ENCODE assay signal across 20 cellular contexts in genomic region chr5:102018279-102018678, GRCh38.
DNase-seq lines count a peak whose midpoint lies in the region; ATAC-seq and TF ChIP-seq lines count a peak whose summit lies in the region.
"Had no signal": no experiment of that assay in that cellular context is flagged by ENCODE, and none has a peak within 500 bp of the region (broad histone marks: within the 10 kb centered on the region; RNA-seq: fewer than 3 reads in every experiment).

No MANE protein-coding gene starts in this region.

- H3K36me3 Mint-ChIP-seq in H9 (ENCODE audit: insufficient read depth in 1 of 3, low read depth in 3 of 3): no peaks in the 10 kb centered on the region; a peak in 1 of 7 replicates
- H3K36me3 Mint-ChIP-seq in WTC11: no peaks in the 10 kb centered on the region
- H3K36me3 Mint-ChIP-seq in endodermal cell (ENCODE audit: low read depth): no peaks in the 10 kb centered on the region
- H3K36me3 Mint-ChIP-seq: CD14-positive monocyte; CD8-positive, alpha-beta memory T cell had no signal

- no peak overlapping the region for H3K4ac ChIP-seq in H9 (ENCODE audit: low read depth, low read length)

- H3K4me3 Mint-ChIP-seq in H9 (no peak overlapping the region; a peak in 1 of 5 replicates), WTC11 (no peak overlapping the region), endodermal cell (peak overlapping the region; percentile 27)
- no peak overlapping the region for H3K4me3 Mint-ChIP-seq in stimulated activated naive CD8-positive, alpha-beta T cell treated with anti-CD3 and anti-CD28 coated beads, Interleukin-15, amount 100 ng/mL, for 72 hours
- H3K4me3 Mint-ChIP-seq: CD14-positive monocyte; CD4-positive, alpha-beta T cell; CD8-positive, alpha-beta memory T cell had no signal

- WGBS in H9 (ENCODE audit: extremely low coverage, insufficient read length, low lambda C conversion rate): no CpG with 5 or more reads among the region's 7 CpGs
- 82 to 100% methylated on average over 1 to 7 of the region's 7 CpGs for WGBS in endodermal cell (ENCODE audit: insufficient coverage in 1 of 2, insufficient read length in 1 of 2), 2 experiments

- H3K27me3 ChIP-seq in H9 (ENCODE audit: insufficient read depth, low read length) (no peaks in the 10 kb centered on the region), endodermal cell (ENCODE audit: control insufficient read depth, insufficient read depth, low read length, poor library complexity, severe bottlenecking) (no peaks in the 10 kb centered on the region)
- H3K27me3 ChIP-seq: BE2C; BLaER1 treated with 17β-estradiol and CSF1 and Interleukin-3, amounts not matched to agents 10 nM and 100 nM had no signal

- H3K18ac ChIP-seq in H9 (ENCODE audit: insufficient read length, low read depth, low read length): no peak overlapping the region

- no peak overlapping the region for H3K27ac ChIP-seq in H9 (ENCODE audit: insufficient read length, low read depth, low read length)
- no peak overlapping the region for H3K27ac ChIP-seq in endodermal cell (ENCODE audit: low read depth, low read length)
- H3K27ac ChIP-seq: A549; BLaER1 treated with 17β-estradiol and CSF1 and Interleukin-3, amounts not matched to agents 10 nM and 100 nM; GM23248 had no signal

- H3K4me3 ChIP-seq in endodermal cell (ENCODE audit: low read length): no peak overlapping the region
- H3K4me3 ChIP-seq: A549; BLaER1 treated with 17β-estradiol and CSF1 and Interleukin-3, amounts not matched to agents 10 nM and 100 nM; GM23248 had no signal

- peaks cover 1% of the 10 kb centered on the region; the same call in 1 of the 2 replicates for H3K27me3 Mint-ChIP-seq in H9 (ENCODE audit: low read depth)
- H3K27me3 Mint-ChIP-seq in WTC11 (ENCODE audit: low read depth): no peaks in the 10 kb centered on the region; the same call in 1 of the 2 replicates
- no peaks in the 10 kb centered on the region for H3K27me3 Mint-ChIP-seq in endodermal cell (ENCODE audit: insufficient read depth)
- no peaks in the 10 kb centered on the region for H3K27me3 Mint-ChIP-seq in stimulated activated naive CD8-positive, alpha-beta T cell treated with anti-CD3 and anti-CD28 coated beads, Interleukin-15, amount 100 ng/mL, for 72 hours
- H3K27me3 Mint-ChIP-seq: CD4-positive, alpha-beta T cell had no signal

- no peak overlapping the region for H3T11ph ChIP-seq in H9 (ENCODE audit: low read length)

- H2BK120ac ChIP-seq in H9 (ENCODE audit: low read depth, low read length, poor library complexity, severe bottlenecking): no peak overlapping the region

- no peaks in the 10 kb centered on the region for H4K20me1 ChIP-seq in H9 (ENCODE audit: control insufficient read depth, insufficient read depth, insufficient read length)
- H4K20me1 ChIP-seq: BLaER1 treated with 17β-estradiol and CSF1 and Interleukin-3, amounts not matched to agents 10 nM and 100 nM had no signal

- no peaks in the 10 kb centered on the region for H3K9me3 ChIP-seq in H9 (ENCODE audit: control insufficient read depth, low read depth, low read length)
- H3K9me3 ChIP-seq in endodermal cell (ENCODE audit: control insufficient read depth, low read length): no peaks in the 10 kb centered on the region
- H3K9me3 ChIP-seq: A549; BE2C; BLaER1 treated with 17β-estradiol and CSF1 and Interleukin-3, amounts not matched to agents 10 nM and 100 nM had no signal

- no peak overlapping the region for H4K91ac ChIP-seq in H9 (ENCODE audit: insufficient read length, low read depth, low read length)

- ATAC-seq in WTC11 (peak; percentile 24), GM21786 (IDR thresholded peaks at IDR 0.05; ENCODE audit: unreplicated experiment) (no peak), HG03378 (IDR thresholded peaks at IDR 0.05; ENCODE audit: unreplicated experiment) (no peak), HG03095 (IDR thresholded peaks at IDR 0.05; ENCODE audit: unreplicated experiment) (no peak)
- ATAC-seq in stimulated activated naive CD8-positive, alpha-beta T cell treated with anti-CD3 and anti-CD28 coated beads, Interleukin-15, amount 100 ng/mL, for 72 hours: no peak
- ATAC-seq: A549 had no signal

- no peaks in the 10 kb centered on the region for H3K4me1 ChIP-seq in H9 (ENCODE audit: insufficient read depth, low read length)
- no peaks in the 10 kb centered on the region for H3K4me1 ChIP-seq in endodermal cell (ENCODE audit: control insufficient read depth, insufficient read depth, low read length)
- H3K4me1 ChIP-seq: A549; BE2C; BLaER1 treated with 17β-estradiol and CSF1 and Interleukin-3, amounts not matched to agents 10 nM and 100 nM had no signal

- no peak overlapping the region for H3K23ac ChIP-seq in H9 (ENCODE audit: insufficient read length, low read depth, low read length)

- H2AK5ac ChIP-seq in H9 (ENCODE audit: insufficient read length, low read length): no peak overlapping the region

- H3K23me2 ChIP-seq in H9 (ENCODE audit: insufficient read length, low read depth, low read length, poor library complexity, severe bottlenecking): no peaks in the 10 kb centered on the region

- H3K56ac ChIP-seq in H9 (ENCODE audit: insufficient read length, low read depth, low read length): no peak overlapping the region

- H3K9me3 Mint-ChIP-seq in H9 (peaks cover 3 to 7% of the 10 kb centered on the region in 2 experiments; a peak in 3 of 5 replicates), WTC11 (0 out of 2 replicates have a peak, but pooled peaks cover 3% of the 10 kb centered on the region), endodermal cell (peaks cover 7% of the 10 kb centered on the region)
- peaks cover 10 to 12% of the 10 kb centered on the region in 2 donors for H3K9me3 Mint-ChIP-seq in stimulated activated naive CD8-positive, alpha-beta T cell treated with anti-CD3 and anti-CD28 coated beads, Interleukin-15, amount 100 ng/mL, for 72 hours

- H3K79me1 ChIP-seq in H9 (ENCODE audit: insufficient read depth, low read depth, low read length, poor library complexity, severe bottlenecking): no peaks in the 10 kb centered on the region

- no peak overlapping the region for H2BK20ac ChIP-seq in H9 (ENCODE audit: low read depth, low read length, poor library complexity, severe bottlenecking)

- no peak overlapping the region for H2AFZ ChIP-seq in H9 (ENCODE audit: low read length)
- H2AFZ ChIP-seq: GM23248 had no signal

- POLR2A ChIA-PET in WTC11 (lab: Charles Lee): no interaction called here

- no peak overlapping the region for H2BK15ac ChIP-seq in H9 (ENCODE audit: low read depth, low read length)

- CTCF ChIA-PET in WTC11 (lab: Charles Lee): no interaction called here

- no peak overlapping the region for H4K5ac ChIP-seq in H9 (ENCODE audit: insufficient read length, low read depth, low read length)

- no peak overlapping the region for H4K8ac ChIP-seq in H9 (replicated peaks; ENCODE audit: insufficient read length, low read depth, low read length)

- no peaks in the 10 kb centered on the region for H3K79me2 ChIP-seq in H9 (ENCODE audit: insufficient read depth, low read length)

- TF ChIP-seq CTCF in H9 (conservative IDR thresholded peaks at IDR 0.05): no peak
- no peak for TF ChIP-seq CTCF in WTC11 (IDR thresholded peaks at IDR 0.05)
- no peak for TF ChIP-seq CTCF in endodermal cell (conservative IDR thresholded peaks at IDR 0.05)

- H3K9ac ChIP-seq in H9 (ENCODE audit: extremely low read depth, insufficient read length, low read length): no peak overlapping the region
- H3K9ac ChIP-seq in endodermal cell (ENCODE audit: extremely low read depth, low read length, poor library complexity, severe bottlenecking): no peak overlapping the region
- H3K9ac ChIP-seq: BLaER1 treated with 17β-estradiol and CSF1 and Interleukin-3, amounts not matched to agents 10 nM and 100 nM; GM23248 had no signal

- H3K27ac Mint-ChIP-seq in H9: no peak overlapping the region
- peak overlapping the region; percentile 14; the same call in 1 of the 2 replicates for H3K27ac Mint-ChIP-seq in WTC11
- peak overlapping the region; percentile 69 for H3K27ac Mint-ChIP-seq in endodermal cell
- H3K27ac Mint-ChIP-seq in stimulated activated naive CD8-positive, alpha-beta T cell treated with anti-CD3 and anti-CD28 coated beads, Interleukin-15, amount 100 ng/mL, for 72 hours: no peak overlapping the region
- H3K27ac Mint-ChIP-seq: CD4-positive, alpha-beta T cell had no signal

- no peak overlapping the region for H2BK12ac ChIP-seq in H9 (ENCODE audit: insufficient read length, low read depth, low read length)

- H3K14ac ChIP-seq in H9 (ENCODE audit: insufficient read depth, low read length): no peak overlapping the region

- H3K36me3 ChIP-seq in endodermal cell (ENCODE audit: control insufficient read depth, insufficient read depth, low read length): no peaks in the 10 kb centered on the region
- H3K36me3 ChIP-seq: BE2C; BLaER1 treated with 17β-estradiol and CSF1 and Interleukin-3, amounts not matched to agents 10 nM and 100 nM had no signal

- H2BK5ac ChIP-seq in H9 (ENCODE audit: insufficient read length, low read length): no peak overlapping the region

- no peak overlapping the region for H3K4me2 ChIP-seq in H9 (ENCODE audit: insufficient read depth, insufficient read length, low read length)
- H3K4me2 ChIP-seq: A549; BLaER1 treated with 17β-estradiol and CSF1 and Interleukin-3, amounts not matched to agents 10 nM and 100 nM had no signal

- peaks cover 7 to 20% of the 10 kb centered on the region in 2 experiments for H3K4me1 Mint-ChIP-seq in H9
- peaks cover 27% of the 10 kb centered on the region for H3K4me1 Mint-ChIP-seq in WTC11
- peaks cover 24% of the 10 kb centered on the region for H3K4me1 Mint-ChIP-seq in endodermal cell
- no peaks in the 10 kb centered on the region for H3K4me1 Mint-ChIP-seq in stimulated activated naive CD8-positive, alpha-beta T cell treated with anti-CD3 and anti-CD28 coated beads, Interleukin-15, amount 100 ng/mL, for 72 hours
- H3K4me1 Mint-ChIP-seq: CD14-positive monocyte; CD8-positive, alpha-beta memory T cell had no signal

- peak; percentile 20 for DNase-seq in H9
- no peak for DNase-seq in WTC11 (ENCODE audit: low spot score)
- DNase-seq in endodermal cell: no peak
- DNase-seq in stimulated activated naive CD8-positive, alpha-beta T cell treated with anti-CD3 and anti-CD28 coated beads, Interleukin-15, amount 100 ng/mL, for 72 hours: no peak
- DNase-seq: 8988T; ACHN; AML-193; BE2C; CD4-positive, alpha-beta T cell; CD8-positive, alpha-beta memory T cell; DMS153; DND-41; GM23248; HCEC 1CT had no signal

TF ChIP-seq in WTC11, 78 proteins besides CTCF, POLR2A, EP300 and RAD21 (continues in another document):
- no peak for TF ChIP-seq RORB (CRISPR knock-in tag; IDR thresholded peaks at IDR 0.05)
- no peak for TF ChIP-seq ZSCAN18 (CRISPR knock-in tag; IDR thresholded peaks at IDR 0.05)
- TF ChIP-seq NFATC4 (CRISPR knock-in tag; IDR thresholded peaks at IDR 0.05): no peak

Comparison
In these comparisons a context has a peak if more than half of its experiments do, and no peak if none do; other contexts are left out.
1. H3K27ac Mint-ChIP-seq: peak in WTC11 (single experiment) and endodermal cell (single experiment); none in H9 (0 of 3) and stimulated activated naive CD8-positive, alpha-beta T cell treated with anti-CD3 and anti-CD28 coated beads, Interleukin-15, amount 100 ng/mL, for 72 hours (0 of 2).